In genomic region chr2:147843421-147843863, GRCh38 we compare ENCODE assay signal across 8 cellular contexts.
A peak's percentile ranks its signal among the peaks of the same experiment; 100 is the strongest.
DNase-seq lines count a peak whose midpoint lies in the region; FAIRE-seq and TF ChIP-seq lines count a peak whose summit lies in the region.

No MANE protein-coding gene starts in this region.

- H3K4me3 ChIP-seq in AG04449 (ENCODE audit: low read depth, low read length) (peak overlapping the region; percentile 77), cardiac fibroblast (replicated peaks in 1 of 2; ENCODE audit: low read depth in 2 of 2, low read length in 2 of 2) (peak overlapping the region; percentile 74 to 87), muscle layer of colon (ENCODE audit: low read depth in 1 of 2, low read length in 2 of 2) (peak overlapping the region; percentile 80)

- peak overlapping the region; percentile 57 for H3K9ac ChIP-seq in muscle layer of colon (ENCODE audit: low read length)

- POLR2A ChIA-PET in AG04449 (lab: Yijun Ruan, JAX): interaction anchor here (0.6 kb wide), 1 partner anchor 31 kb away, joined by 3 read pairs; no protein-coding TSS in a partner anchor

- H3K36me3 ChIP-seq in muscle layer of colon (ENCODE audit: insufficient read depth, low read length): no peaks in the 10 kb centered on the region

- CTCF ChIA-PET in AG04449 (lab: Yijun Ruan, JAX): no interaction called here

- FAIRE-seq in HTR-8/SVneo (lab: Jason Lieb, UNC): peak; percentile 64

- H3K27me3 ChIP-seq in muscle layer of colon (ENCODE audit: control insufficient read depth in 1 of 2, insufficient read depth in 2 of 2, low read length in 2 of 2): no peaks in the 10 kb centered on the region

- no peaks in the 10 kb centered on the region for H3K9me3 ChIP-seq in muscle layer of colon (ENCODE audit: low read length)

- H3K27ac ChIP-seq in muscle layer of colon (ENCODE audit: low read depth, low read length): peak overlapping the region; percentile 93

- DNase-seq in AG04449 (ENCODE audit: low read depth, low spot score) (no peak), HTR-8/SVneo (ENCODE audit: insufficient read length, low spot score) (no peak), cardiac fibroblast (ENCODE audit: low read depth in 2 of 2) (no peak), HuH-7 (ENCODE audit: low spot score) (no peak), RPMI8226 (no peak), SW 1271 (lab: John Stamatoyannopoulos, UW) (no peak), GM19238 (ENCODE audit: insufficient read length, low spot score) (no peak)

- TF ChIP-seq CTCF in AG04449 (IDR thresholded peaks at IDR 0.05; ENCODE audit: insufficient read depth, low read length, missing control alignments) (no peak), cardiac fibroblast (IDR thresholded peaks at IDR 0.05; ENCODE audit: low read depth, low read length) (no peak)

- peaks cover 17% of the 10 kb centered on the region for H3K4me1 ChIP-seq in muscle layer of colon (ENCODE audit: insufficient read depth, low read length)
